In the genomic region with DNA sequence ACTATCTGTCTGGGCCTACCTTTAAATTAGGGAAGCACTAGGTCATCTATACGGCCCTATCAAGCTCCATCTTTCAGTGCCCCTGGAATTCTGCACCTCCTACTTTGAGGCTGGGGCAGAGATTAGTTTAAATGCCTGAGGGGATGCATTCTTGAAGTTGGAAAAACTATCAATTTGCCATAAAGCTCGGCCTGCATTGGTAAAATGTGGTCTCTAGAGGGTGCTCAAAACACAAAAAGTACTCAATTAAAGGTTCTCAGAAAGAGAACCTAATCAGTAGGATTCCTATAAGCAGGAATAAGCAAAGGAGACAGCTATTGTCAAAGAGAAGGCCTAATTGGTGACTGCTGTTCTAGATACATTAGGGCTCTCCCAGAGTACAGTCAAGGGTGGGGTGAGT, we compare ENCODE assay signal across 9 cellular contexts.
DNase-seq lines count a peak whose midpoint lies in the region; ATAC-seq and TF ChIP-seq lines count a peak whose summit lies in the region.
"Had no signal": no experiment of that assay in that cellular context is flagged by ENCODE, and none has a peak within 500 bp of the region (broad histone marks: within the 10 kb centered on the region; RNA-seq: fewer than 3 reads in every experiment).

No MANE protein-coding gene starts in this region.

- TF ChIP-seq POLR2A in transverse colon (IDR thresholded peaks at IDR 0.05) = no peak

- H3K36me3 Mint-ChIP-seq in GM23338 (ENCODE audit: low read depth) = no peaks in the 10 kb centered on the region
- no peaks in the 10 kb centered on the region for H3K36me3 Mint-ChIP-seq in activated naive CD8-positive, alpha-beta T cell treated with anti-CD3 and anti-CD28 coated beads for 36 hours

- WGBS in transverse colon (ENCODE audit: low coverage in 1 of 2), 2 donors = 20% methylated on average over 2 of the region's 2 CpGs; no CpG with 5 or more reads in 1 of the 2 donors

- H2AFZ ChIP-seq in GM23338 = no peak overlapping the region

- DNase-seq in BE2C (no peak), GM23338 (ENCODE audit: low spot score) (peak; percentile 67), astrocyte of the hippocampus (ENCODE audit: low read depth, low spot score) (peak; percentile 8), lower lobe of right lung (no peak), C1 segment of cervical spinal cord (lab: John Stamatoyannopoulos, UW) (no peak), transverse colon (no peak)
- DNase-seq in activated naive CD8-positive, alpha-beta T cell treated with anti-CD3 and anti-CD28 coated beads for 36 hours = no peak

- TF ChIP-seq CTCF in BE2C (IDR thresholded peaks at IDR 0.05; ENCODE audit: low read depth, low read length) (peak; percentile 43), GM23338 (conservative IDR thresholded peaks at IDR 0.05; ENCODE audit: low read depth in 2 of 2) (peak; percentile 41 to 45; a peak in 3 of 4 replicates), lower lobe of right lung (IDR thresholded peaks at IDR 0.05) (peak; percentile 27), transverse colon (IDR thresholded peaks at IDR 0.05) (peak in 1 of 5 experiments; percentile 11)

- H4K20me1 ChIP-seq in GM23338 (replicated peaks; ENCODE audit: insufficient read depth) = no peaks in the 10 kb centered on the region

- H3K9me3 ChIP-seq in BE2C (no peaks in the 10 kb centered on the region), lower lobe of right lung (no peaks in the 10 kb centered on the region), transverse colon (no peaks in the 10 kb centered on the region)
- H3K9me3 ChIP-seq: suprapubic skin had no signal

- no peaks in the 10 kb centered on the region for H3K27me3 Mint-ChIP-seq in GM23338 (ENCODE audit: insufficient read depth, low read depth, poor library complexity)
- no peaks in the 10 kb centered on the region for H3K27me3 Mint-ChIP-seq in activated naive CD8-positive, alpha-beta T cell treated with anti-CD3 and anti-CD28 coated beads for 36 hours

- peaks cover 4% of the 10 kb centered on the region; the same call in 2 of the 3 replicates for H3K4me1 Mint-ChIP-seq in GM23338
- H3K4me1 Mint-ChIP-seq in activated naive CD8-positive, alpha-beta T cell treated with anti-CD3 and anti-CD28 coated beads for 36 hours = no peaks in the 10 kb centered on the region

- TF ChIP-seq EP300 in transverse colon (IDR thresholded peaks at IDR 0.05; ENCODE audit: low read depth) = no peak

- no peaks in the 10 kb centered on the region for H3K79me2 ChIP-seq in GM23338 (replicated peaks; ENCODE audit: insufficient read depth)

- no peaks in the 10 kb centered on the region for H3K27me3 ChIP-seq in BE2C
- no peaks in the 10 kb centered on the region for H3K27me3 ChIP-seq in GM23338 (ENCODE audit: insufficient read depth)
- no peaks in the 10 kb centered on the region for H3K27me3 ChIP-seq in lower lobe of right lung (ENCODE audit: low read depth)
- no peaks in the 10 kb centered on the region for H3K27me3 ChIP-seq in transverse colon
- H3K27me3 ChIP-seq: suprapubic skin had no signal

- no peaks in the 10 kb centered on the region for H3K36me3 ChIP-seq in BE2C
- H3K36me3 ChIP-seq in GM23338 (ENCODE audit: insufficient read depth) = no peaks in the 10 kb centered on the region
- H3K36me3 ChIP-seq in lower lobe of right lung = no peaks in the 10 kb centered on the region
- no peaks in the 10 kb centered on the region for H3K36me3 ChIP-seq in transverse colon
- H3K36me3 ChIP-seq: suprapubic skin had no signal

- intact Hi-C loops in lower lobe of right lung (cut with DNase I) (no loop called here), transverse colon (cut with DNase I; ENCODE audit: low total_unique reads) (no loop called here)

- H3K4me1 ChIP-seq in BE2C (no peaks in the 10 kb centered on the region), GM23338 (ENCODE audit: insufficient read depth) (no peaks in the 10 kb centered on the region), lower lobe of right lung (no peaks in the 10 kb centered on the region), transverse colon (no peaks in the 10 kb centered on the region)
- H3K4me1 ChIP-seq: suprapubic skin had no signal

- in situ Hi-C loops in transverse colon (cut with MboI; ENCODE audit: low pct_ligation_motif_present in 1 of 4, low pct_unique_long_range_greater_than_20kb in 1 of 4, low sequenced_read_pairs in 3 of 4) = no loop called here

- H3K4me3 ChIP-seq in BE2C (ENCODE audit: low read depth, low read length) (no peak overlapping the region), GM23338 (no peak overlapping the region), lower lobe of right lung (no peak overlapping the region), transverse colon (no peak overlapping the region)
- H3K4me3 ChIP-seq: suprapubic skin had no signal

- H3K4me3 Mint-ChIP-seq in GM23338 = no peak overlapping the region
- no peak overlapping the region for H3K4me3 Mint-ChIP-seq in activated naive CD8-positive, alpha-beta T cell treated with anti-CD3 and anti-CD28 coated beads for 36 hours

- ATAC-seq in GM23338 (peak; percentile 54), lower lobe of right lung (no peak), HG02763 (IDR thresholded peaks at IDR 0.05; ENCODE audit: unreplicated experiment) (no peak)

- no peaks in the 10 kb centered on the region for H3F3A ChIP-seq in GM23338 (replicated peaks; ENCODE audit: low read depth)

- H3K27ac ChIP-seq in GM23338 (ENCODE audit: low read depth) = no peak overlapping the region
- no peak overlapping the region for H3K27ac ChIP-seq in lower lobe of right lung
- H3K27ac ChIP-seq in transverse colon = no peak overlapping the region
- H3K27ac ChIP-seq: suprapubic skin had no signal

- H3K9me3 Mint-ChIP-seq in GM23338 = peaks cover 8% of the 10 kb centered on the region; the same call in 2 of the 3 replicates
- no peaks in the 10 kb centered on the region for H3K9me3 Mint-ChIP-seq in activated naive CD8-positive, alpha-beta T cell treated with anti-CD3 and anti-CD28 coated beads for 36 hours

- H3K9me2 ChIP-seq in GM23338 (ENCODE audit: insufficient read depth) = no peaks in the 10 kb centered on the region

- H3K27ac Mint-ChIP-seq in GM23338 = no peak overlapping the region
- no peak overlapping the region for H3K27ac Mint-ChIP-seq in activated naive CD8-positive, alpha-beta T cell treated with anti-CD3 and anti-CD28 coated beads for 36 hours

- H3K4me2 ChIP-seq in GM23338 = no peak overlapping the region

TF ChIP-seq in GM23338, 12 proteins besides CTCF, POLR2A, EP300 and RAD21 (continues in another document):
- TF ChIP-seq, protein P1, sequence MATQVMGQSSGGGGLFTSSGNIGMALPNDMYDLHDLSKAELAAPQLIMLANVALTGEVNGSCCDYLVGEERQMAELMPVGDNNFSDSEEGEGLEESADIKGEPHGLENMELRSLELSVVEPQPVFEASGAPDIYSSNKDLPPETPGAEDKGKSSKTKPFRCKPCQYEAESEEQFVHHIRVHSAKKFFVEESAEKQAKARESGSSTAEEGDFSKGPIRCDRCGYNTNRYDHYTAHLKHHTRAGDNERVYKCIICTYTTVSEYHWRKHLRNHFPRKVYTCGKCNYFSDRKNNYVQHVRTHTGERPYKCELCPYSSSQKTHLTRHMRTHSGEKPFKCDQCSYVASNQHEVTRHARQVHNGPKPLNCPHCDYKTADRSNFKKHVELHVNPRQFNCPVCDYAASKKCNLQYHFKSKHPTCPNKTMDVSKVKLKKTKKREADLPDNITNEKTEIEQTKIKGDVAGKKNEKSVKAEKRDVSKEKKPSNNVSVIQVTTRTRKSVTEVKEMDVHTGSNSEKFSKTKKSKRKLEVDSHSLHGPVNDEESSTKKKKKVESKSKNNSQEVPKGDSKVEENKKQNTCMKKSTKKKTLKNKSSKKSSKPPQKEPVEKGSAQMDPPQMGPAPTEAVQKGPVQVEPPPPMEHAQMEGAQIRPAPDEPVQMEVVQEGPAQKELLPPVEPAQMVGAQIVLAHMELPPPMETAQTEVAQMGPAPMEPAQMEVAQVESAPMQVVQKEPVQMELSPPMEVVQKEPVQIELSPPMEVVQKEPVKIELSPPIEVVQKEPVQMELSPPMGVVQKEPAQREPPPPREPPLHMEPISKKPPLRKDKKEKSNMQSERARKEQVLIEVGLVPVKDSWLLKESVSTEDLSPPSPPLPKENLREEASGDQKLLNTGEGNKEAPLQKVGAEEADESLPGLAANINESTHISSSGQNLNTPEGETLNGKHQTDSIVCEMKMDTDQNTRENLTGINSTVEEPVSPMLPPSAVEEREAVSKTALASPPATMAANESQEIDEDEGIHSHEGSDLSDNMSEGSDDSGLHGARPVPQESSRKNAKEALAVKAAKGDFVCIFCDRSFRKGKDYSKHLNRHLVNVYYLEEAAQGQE (IDR thresholded peaks at IDR 0.05; ENCODE audit: unreplicated experiment) = no peak
- no peak for TF ChIP-seq EZH2 (IDR thresholded peaks at IDR 0.05; ENCODE audit: low read depth, unreplicated experiment)

Comparison
In these comparisons a context has a peak if more than half of its experiments do, and no peak if none do; other contexts are left out.
1. DNase-seq: peak in GM23338 (single experiment) and astrocyte of the hippocampus (single experiment); none in BE2C (single experiment), lower lobe of right lung (single experiment), C1 segment of cervical spinal cord (0 of 14), activated naive CD8-positive, alpha-beta T cell treated with anti-CD3 and anti-CD28 coated beads for 36 hours (single experiment) and transverse colon (single experiment).